Comparison of ENCODE assay signal across 8 cellular contexts in genomic region chr4:184384056-184384809, GRCh38.
A peak's percentile ranks its signal among the peaks of the same experiment; 100 is the strongest.
DNase-seq lines count a peak whose midpoint lies in the region; ATAC-seq and TF ChIP-seq lines count a peak whose summit lies in the region.

No MANE protein-coding gene starts in this region.

- peak overlapping the region; percentile 85 to 95 (median 89) for H3K27ac ChIP-seq in heart right ventricle
- H3K27ac ChIP-seq in skin epidermis, result peak overlapping the region in 20 of 21 experiments; percentile 6 to 82 (median 70)

- no peaks in the 10 kb centered on the region for H3K27me3 ChIP-seq in heart right ventricle

- DNase-seq in GM12865 (ENCODE audit: low read depth) (peak; percentile 95), HT1080 (ENCODE audit: low read depth) (peak; percentile 74), heart right ventricle (no peak), NCI-H2171 treated with DMSO at 0.1 percent for 48 hours (lab: John Stamatoyannopoulos, UW) (no peak)
- peak; percentile 48 for DNase-seq in activated CD8-positive, alpha-beta T cell treated with anti-CD3 and anti-CD28 coated beads for 36 hours
- DNase-seq in stimulated activated CD4-positive, alpha-beta T cell treated with anti-CD3 and anti-CD28 coated beads, Interleukin-2, amount 100 ng/mL, for 48 hours, result no peak

- H3K27ac Mint-ChIP-seq in activated CD8-positive, alpha-beta T cell treated with anti-CD3 and anti-CD28 coated beads for 36 hours, result peak overlapping the region; percentile 63

- H3K36me3 ChIP-seq in heart right ventricle, result peaks cover 0 to 30% (median 4%) of the 10 kb centered on the region in 9 donors

- H3K4me1 Mint-ChIP-seq in activated CD8-positive, alpha-beta T cell treated with anti-CD3 and anti-CD28 coated beads for 36 hours (ENCODE audit: low read depth), result peaks cover 57% of the 10 kb centered on the region

- peaks cover 32 to 78% (median 67%) of the 10 kb centered on the region in 9 donors for H3K4me1 ChIP-seq in heart right ventricle

- H3K9me3 ChIP-seq in heart right ventricle, result no peaks in the 10 kb centered on the region

- no peak for TF ChIP-seq CTCF in GM12865 (IDR thresholded peaks at IDR 0.05; ENCODE audit: insufficient read depth, low read depth, low read length, missing control alignments)
- TF ChIP-seq CTCF in activated CD8-positive, alpha-beta T cell treated with anti-CD3 and anti-CD28 coated beads for 36 hours (IDR thresholded peaks at IDR 0.05), result no peak
- TF ChIP-seq CTCF in heart right ventricle (IDR thresholded peaks at IDR 0.05), result no peak

- peak overlapping the region; percentile 22 for H3K4me3 Mint-ChIP-seq in activated CD8-positive, alpha-beta T cell treated with anti-CD3 and anti-CD28 coated beads for 36 hours

- intact Hi-C loops in activated CD8-positive, alpha-beta T cell treated with anti-CD3 and anti-CD28 coated beads for 36 hours (cut with micrococcal nuclease), result no loop called here
- intact Hi-C loops in heart right ventricle (cut with DNase I), result loop anchor here in 5 of 10 donors (2.0 to 10.0 kb wide), 6 partner anchors 37 to 151 kb away; partner anchors contain the start of gene IRF2 (in 2 of the 5)

- CTCF ChIA-PET in activated CD8-positive, alpha-beta T cell treated with anti-CD3 and anti-CD28 coated beads for 36 hours (lab: Charles Lee), result interaction anchor here (0.7 to 4.6 kb wide), 3 partner anchors 13 to 120 kb away, joined by 3 to 23 read pairs (median 3); no protein-coding TSS in a partner anchor

- no peaks in the 10 kb centered on the region for H3K9me3 Mint-ChIP-seq in activated CD8-positive, alpha-beta T cell treated with anti-CD3 and anti-CD28 coated beads for 36 hours

- 10 to 15% methylated on average over 13 of the region's 13 CpGs for WGBS in heart right ventricle, 2 donors

- H3K4me3 ChIP-seq in GM12865 (ENCODE audit: low read depth, low read length), result peak overlapping the region; percentile 58
- H3K4me3 ChIP-seq in heart right ventricle, result peak overlapping the region in 8 of 10 donors; percentile 8 to 41 (median 28)
- H3K4me3 ChIP-seq in skin epidermis, result peak overlapping the region in 2 of 7 experiments; percentile 1 to 28

- POLR2A ChIA-PET in activated CD8-positive, alpha-beta T cell treated with anti-CD3 and anti-CD28 coated beads for 36 hours (lab: Charles Lee), result interaction anchor here (1.2 to 1.6 kb wide), 3 partner anchors 15 to 77 kb away, joined by 3 to 4 read pairs (median 3); no protein-coding TSS in a partner anchor

- ATAC-seq in GM21529 (IDR thresholded peaks at IDR 0.05; ENCODE audit: unreplicated experiment), result peak; percentile 81
- ATAC-seq in activated CD8-positive, alpha-beta T cell treated with anti-CD3 and anti-CD28 coated beads for 36 hours, result peak; percentile 52
- peak in 7 of 8 donors; percentile 22 to 48 (median 39) for ATAC-seq in heart right ventricle

- H3K27me3 Mint-ChIP-seq in activated CD8-positive, alpha-beta T cell treated with anti-CD3 and anti-CD28 coated beads for 36 hours, result no peaks in the 10 kb centered on the region

- H3K36me3 Mint-ChIP-seq in activated CD8-positive, alpha-beta T cell treated with anti-CD3 and anti-CD28 coated beads for 36 hours (ENCODE audit: low read depth), result peaks cover 41% of the 10 kb centered on the region

Comparison
In these comparisons a context has a peak if more than half of its experiments do, and no peak if none do; other contexts are left out.
1. DNase-seq: peak in GM12865 (single experiment), HT1080 (single experiment) and activated CD8-positive, alpha-beta T cell treated with anti-CD3 and anti-CD28 coated beads for 36 hours (single experiment); none in heart right ventricle (0 of 2), stimulated activated CD4-positive, alpha-beta T cell treated with anti-CD3 and anti-CD28 coated beads, Interleukin-2, amount 100 ng/mL, for 48 hours (0 of 2) and NCI-H2171 treated with DMSO at 0.1 percent for 48 hours (single experiment).
2. Peak in every context shown above with its lines, with median percentiles within 50 percentile points of each other: ATAC-seq.